In genomic region chr14:97785495-97785894, GRCh38 we compare ENCODE assay signal across 16 cellular contexts.
A peak's percentile ranks its signal among the peaks of the same experiment; 100 is the strongest.
DNase-seq lines count a peak whose midpoint lies in the region; ATAC-seq and TF ChIP-seq lines count a peak whose summit lies in the region.
"Had no signal": no experiment of that assay in that cellular context is flagged by ENCODE, and none has a peak within 500 bp of the region (broad histone marks: within the 10 kb centered on the region; RNA-seq: fewer than 3 reads in every experiment).

No MANE protein-coding gene starts in this region.

- no peak for ATAC-seq in naive thymus-derived CD4-positive, alpha-beta T cell
- no peak for ATAC-seq in GM18867 (IDR thresholded peaks at IDR 0.05; ENCODE audit: unreplicated experiment)
- ATAC-seq: HCT116 had no signal

- POLR2A ChIA-PET in naive thymus-derived CD4-positive, alpha-beta T cell (lab: Charles Lee), result interaction anchor here (1.1 to 1.2 kb wide), 2 partner anchors 8 to 189 kb away, joined by 3 to 4 read pairs; no protein-coding TSS in a partner anchor
- POLR2A ChIA-PET in HEK293T (lab: Yijun Ruan, JAX), result no interaction called here

- H3K4me1 Mint-ChIP-seq in T-helper 1 cell treated with Interleukin-12 subunit alpha and Interleukin-12 subunit beta and Interleukin-4 antibody, amounts not matched to agents 30 μg/mL and 1 μg/mL, for 36 hours (ENCODE audit: low read depth), result peaks cover 14% of the 10 kb centered on the region
- H3K4me1 Mint-ChIP-seq in activated naive CD4-positive, alpha-beta T cell treated with anti-CD3 and anti-CD28 coated beads, Interleukin-2, amount 10 ng/mL, durations not matched to agents 7 days and 5 days, result peaks cover 39% of the 10 kb centered on the region
- peaks cover 11 to 43% (median 39%) of the 10 kb centered on the region in 7 donors for H3K4me1 Mint-ChIP-seq in naive thymus-derived CD4-positive, alpha-beta T cell
- H3K4me1 Mint-ChIP-seq: CD14-positive monocyte had no signal

- peaks cover 3% of the 10 kb centered on the region for H3K9me3 ChIP-seq in KOPT-K1 (ENCODE audit: insufficient read depth, low read length, poor library complexity, severe bottlenecking)
- H3K9me3 ChIP-seq in naive thymus-derived CD4-positive, alpha-beta T cell (ENCODE audit: control insufficient read depth in 2 of 3, low read length in 3 of 3), result no peaks in the 10 kb centered on the region

- peaks cover 0 to 13% of the 10 kb centered on the region in 2 donors for H3K4me1 ChIP-seq in naive thymus-derived CD4-positive, alpha-beta T cell (ENCODE audit: control insufficient read depth in 2 of 2, insufficient read depth in 2 of 2, low read length in 2 of 2)

- intact Hi-C loops in naive thymus-derived CD4-positive, alpha-beta T cell (cut with micrococcal nuclease), result loop anchor here in 1 of 2 donors (5.0 to 10.0 kb wide), 4 partner anchors 83 to 1487 kb away; partner anchors contain the start of gene BCL11B

- CTCF ChIA-PET in activated naive CD4-positive, alpha-beta T cell treated with anti-CD3 and anti-CD28 coated beads, Interleukin-2, amount 10 ng/mL, durations not matched to agents 7 days and 5 days (lab: Charles Lee), result interaction anchor here (0.9 to 1.2 kb wide), 2 partner anchors 9 to 193 kb away, joined by 3 read pairs; no protein-coding TSS in a partner anchor
- CTCF ChIA-PET in naive thymus-derived CD4-positive, alpha-beta T cell (lab: Charles Lee), result no interaction called here
- CTCF ChIA-PET in HEK293T (lab: Yijun Ruan, JAX), result no interaction called here

- DNase-seq in T-helper 1 cell, result no peak
- DNase-seq in activated naive CD4-positive, alpha-beta T cell treated with anti-CD3 and anti-CD28 coated beads, Interleukin-2, amount 10 ng/mL, durations not matched to agents 7 days and 5 days, result no peak
- DNase-seq in activated naive CD4-positive, alpha-beta T cell (lab: John Stamatoyannopoulos, UW), result no peak
- no peak for DNase-seq in naive thymus-derived CD4-positive, alpha-beta T cell
- DNase-seq in HEK293T (ENCODE audit: extremely low spot score), result no peak
- DNase-seq: Calu3, DMS 273 treated with DMSO at 0.1 percent for 48 hours, DMS79, EL had no signal

- peak overlapping the region; percentile 61 for H3K27ac ChIP-seq in KOPT-K1 (ENCODE audit: low read depth, low read length, poor library complexity, severe bottlenecking)
- no peak overlapping the region for H3K27ac ChIP-seq in naive thymus-derived CD4-positive, alpha-beta T cell (ENCODE audit: low read depth, low read length)
- H3K27ac ChIP-seq: 22Rv1, HL-60 had no signal

- H3K27me3 ChIP-seq in naive thymus-derived CD4-positive, alpha-beta T cell (ENCODE audit: control insufficient read depth in 2 of 2, insufficient read depth in 2 of 2, low read length in 2 of 2), result no peaks in the 10 kb centered on the region

- H3K4me3 ChIP-seq in naive thymus-derived CD4-positive, alpha-beta T cell (ENCODE audit: low read length), result no peak overlapping the region

- H3K9me3 Mint-ChIP-seq in T-helper 1 cell treated with Interleukin-12 subunit alpha and Interleukin-12 subunit beta and Interleukin-4 antibody, amounts not matched to agents 30 μg/mL and 1 μg/mL, for 36 hours, result peaks cover 4% of the 10 kb centered on the region
- peaks cover 2% of the 10 kb centered on the region for H3K9me3 Mint-ChIP-seq in activated naive CD4-positive, alpha-beta T cell treated with anti-CD3 and anti-CD28 coated beads, Interleukin-2, amount 10 ng/mL, durations not matched to agents 7 days and 5 days
- peaks cover 0 to 11% (median 0%) of the 10 kb centered on the region in 11 donors for H3K9me3 Mint-ChIP-seq in naive thymus-derived CD4-positive, alpha-beta T cell

- peak overlapping the region; percentile 16 for H3K4me3 Mint-ChIP-seq in T-helper 1 cell treated with Interleukin-12 subunit alpha and Interleukin-12 subunit beta and Interleukin-4 antibody, amounts not matched to agents 30 μg/mL and 1 μg/mL, for 36 hours
- no peak overlapping the region for H3K4me3 Mint-ChIP-seq in activated naive CD4-positive, alpha-beta T cell treated with anti-CD3 and anti-CD28 coated beads, Interleukin-2, amount 10 ng/mL, durations not matched to agents 7 days and 5 days
- peak overlapping the region in 6 of 10 donors; percentile 1 to 56 (median 26) for H3K4me3 Mint-ChIP-seq in naive thymus-derived CD4-positive, alpha-beta T cell
- H3K4me3 Mint-ChIP-seq: CD14-positive monocyte had no signal

- H3K36me3 ChIP-seq in KOPT-K1 (ENCODE audit: insufficient read depth, low read length), result no peaks in the 10 kb centered on the region
- no peaks in the 10 kb centered on the region for H3K36me3 ChIP-seq in naive thymus-derived CD4-positive, alpha-beta T cell (ENCODE audit: control insufficient read depth in 2 of 3, insufficient read depth in 3 of 3, low read length in 3 of 3)

- H3K27me3 Mint-ChIP-seq in T-helper 1 cell treated with Interleukin-12 subunit alpha and Interleukin-12 subunit beta and Interleukin-4 antibody, amounts not matched to agents 30 μg/mL and 1 μg/mL, for 36 hours (ENCODE audit: low read depth), result no peaks in the 10 kb centered on the region
- H3K27me3 Mint-ChIP-seq in activated naive CD4-positive, alpha-beta T cell treated with anti-CD3 and anti-CD28 coated beads, Interleukin-2, amount 10 ng/mL, durations not matched to agents 7 days and 5 days, result no peaks in the 10 kb centered on the region
- H3K27me3 Mint-ChIP-seq in naive thymus-derived CD4-positive, alpha-beta T cell, result no peaks in the 10 kb centered on the region

- no peaks in the 10 kb centered on the region for H3K36me3 Mint-ChIP-seq in T-helper 1 cell treated with Interleukin-12 subunit alpha and Interleukin-12 subunit beta and Interleukin-4 antibody, amounts not matched to agents 30 μg/mL and 1 μg/mL, for 36 hours (ENCODE audit: low read depth)
- H3K36me3 Mint-ChIP-seq in activated naive CD4-positive, alpha-beta T cell treated with anti-CD3 and anti-CD28 coated beads, Interleukin-2, amount 10 ng/mL, durations not matched to agents 7 days and 5 days, result peaks cover 3% of the 10 kb centered on the region
- peaks cover 0 to 8% (median 0%) of the 10 kb centered on the region in 5 donors for H3K36me3 Mint-ChIP-seq in naive thymus-derived CD4-positive, alpha-beta T cell
- H3K36me3 Mint-ChIP-seq: CD14-positive monocyte had no signal

- H3K27ac Mint-ChIP-seq in T-helper 1 cell treated with Interleukin-12 subunit alpha and Interleukin-12 subunit beta and Interleukin-4 antibody, amounts not matched to agents 30 μg/mL and 1 μg/mL, for 36 hours, result no peak overlapping the region
- peak overlapping the region; percentile 21 for H3K27ac Mint-ChIP-seq in activated naive CD4-positive, alpha-beta T cell treated with anti-CD3 and anti-CD28 coated beads, Interleukin-2, amount 10 ng/mL, durations not matched to agents 7 days and 5 days
- H3K27ac Mint-ChIP-seq in naive thymus-derived CD4-positive, alpha-beta T cell, result peak overlapping the region in 5 of 9 donors; percentile 11 to 64 (median 43)
- H3K27ac Mint-ChIP-seq: CD14-positive monocyte had no signal

TF ChIP-seq in HEK293T, 16 proteins besides CTCF, POLR2A, EP300 and RAD21:
- TF ChIP-seq CTBP1 (IDR thresholded peaks at IDR 0.05; ENCODE audit: borderline replicate concordance), result no peak
- no peak for TF ChIP-seq BHLHE40 (IDR thresholded peaks at IDR 0.05; ENCODE audit: borderline replicate concordance)
- TF ChIP-seq FOXK2 (IDR thresholded peaks at IDR 0.05), result no peak
- TF ChIP-seq FOXA1 (IDR thresholded peaks at IDR 0.05), result no peak
- no peak for TF ChIP-seq ELF4 (IDR thresholded peaks at IDR 0.05)
- TF ChIP-seq FOXM1 (IDR thresholded peaks at IDR 0.05; ENCODE audit: borderline replicate concordance), result no peak
- TF ChIP-seq L3MBTL2 (conservative IDR thresholded peaks at IDR 0.05), result no peak
- TF ChIP-seq ARNT (IDR thresholded peaks at IDR 0.05), result no peak
- no peak for TF ChIP-seq TARDBP (IDR thresholded peaks at IDR 0.05)
- no peak for TF ChIP-seq PKNOX1 (IDR thresholded peaks at IDR 0.05)
